ENCODE assay signal across 22 cellular contexts in the genomic region with DNA sequence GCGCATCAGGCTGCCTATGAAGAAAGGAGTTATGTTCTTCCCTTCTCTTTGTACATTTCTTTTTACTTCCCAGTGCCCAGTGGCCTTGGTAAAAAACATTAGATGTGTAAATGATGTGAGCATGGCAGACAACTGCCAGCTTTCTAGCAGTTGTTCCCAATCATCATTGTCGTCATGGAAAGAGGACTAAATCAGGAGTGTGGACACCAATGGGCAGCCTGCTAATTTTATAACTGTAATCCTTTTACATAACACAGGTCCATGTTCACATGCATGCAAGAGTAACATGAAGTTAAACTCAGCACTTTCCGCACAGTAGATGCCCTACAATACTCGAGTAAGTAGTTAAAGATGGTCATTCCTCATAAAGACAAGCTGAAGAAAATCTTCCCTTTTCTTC. TPM values are rescaled to one million over a fixed set of nuclear protein-coding genes. Genes with fewer than 3 reads are reported as not detected.
A peak's percentile ranks its signal among the peaks of the same experiment; 100 is the strongest.
DNase-seq lines count a peak whose midpoint lies in the region; ATAC-seq and TF ChIP-seq lines count a peak whose summit lies in the region.
"Had no signal": no experiment of that assay in that cellular context is flagged by ENCODE, and none has a peak within 500 bp of the region (broad histone marks: within the 10 kb centered on the region; RNA-seq: fewer than 3 reads in every experiment).

No MANE protein-coding gene starts in this region.

- intact Hi-C loops in natural killer cell (cut with micrococcal nuclease): no loop called here
- intact Hi-C loops in dendritic cell treated with granulocyte-macrophage colony-stimulating factor and Interleukin-4, amounts not matched to agents 40 ng/mL and 50 ng/mL, for 4 days (cut with micrococcal nuclease): no loop called here
- intact Hi-C loops in PC-3 (cut with micrococcal nuclease): no loop called here

- H3K27me3 Mint-ChIP-seq in natural killer cell (ENCODE audit: low read depth in 2 of 2): no peaks in the 10 kb centered on the region
- no peaks in the 10 kb centered on the region for H3K27me3 Mint-ChIP-seq in natural killer cell treated with Interleukin-12 subunit alpha and Interleukin-12 subunit beta and Interleukin-15 and Interleukin-18, amount 100 ng/mL, for 72 hours
- no peaks in the 10 kb centered on the region for H3K27me3 Mint-ChIP-seq in dendritic cell treated with granulocyte-macrophage colony-stimulating factor and Interleukin-4, amounts not matched to agents 40 ng/mL and 50 ng/mL, for 4 days
- H3K27me3 Mint-ChIP-seq in naive thymus-derived CD8-positive, alpha-beta T cell: no peaks in the 10 kb centered on the region

- no peaks in the 10 kb centered on the region for H3K79me2 ChIP-seq in PC-3 (ENCODE audit: low read length)

- no peak overlapping the region for H3K9ac ChIP-seq in PC-3 (ENCODE audit: low read length)

- H3K4me1 Mint-ChIP-seq in natural killer cell: peaks cover 19% of the 10 kb centered on the region in 2 donors
- H3K4me1 Mint-ChIP-seq in natural killer cell treated with Interleukin-12 subunit alpha and Interleukin-12 subunit beta and Interleukin-15 and Interleukin-18, amount 100 ng/mL, for 72 hours (ENCODE audit: low read depth in 2 of 2): peaks cover 19 to 23% of the 10 kb centered on the region in 2 donors
- H3K4me1 Mint-ChIP-seq in dendritic cell treated with granulocyte-macrophage colony-stimulating factor and Interleukin-4, amounts not matched to agents 40 ng/mL and 50 ng/mL, for 4 days (ENCODE audit: low read depth): peaks cover 32% of the 10 kb centered on the region
- H3K4me1 Mint-ChIP-seq in naive thymus-derived CD8-positive, alpha-beta T cell: peaks cover 14 to 43% (median 39%) of the 10 kb centered on the region in 4 donors

- no TSS peak for BruUV-seq in PC-3 (replicated peaks; lab: Mats Ljungman, UMichigan)

- no peaks in the 10 kb centered on the region for H3K9me3 ChIP-seq in PC-3 (ENCODE audit: low read length)
- H3K9me3 ChIP-seq: ascending aorta, pancreas had no signal

- H3K4me1 ChIP-seq in PC-3 (ENCODE audit: insufficient read depth, low read length): no peaks in the 10 kb centered on the region
- H3K4me1 ChIP-seq: ascending aorta, pancreas had no signal

- peak overlapping the region; percentile 47 to 88 for H3K27ac Mint-ChIP-seq in natural killer cell
- no peak overlapping the region for H3K27ac Mint-ChIP-seq in natural killer cell treated with Interleukin-12 subunit alpha and Interleukin-12 subunit beta and Interleukin-15 and Interleukin-18, amount 100 ng/mL, for 72 hours
- H3K27ac Mint-ChIP-seq in dendritic cell treated with granulocyte-macrophage colony-stimulating factor and Interleukin-4, amounts not matched to agents 40 ng/mL and 50 ng/mL, for 4 days: peak overlapping the region; percentile 30
- H3K27ac Mint-ChIP-seq in naive thymus-derived CD8-positive, alpha-beta T cell: peak overlapping the region; percentile 70 to 97 (median 91)
- H3K27ac Mint-ChIP-seq: activated T-helper 2 cell treated with anti-CD3 and anti-CD28 coated beads, Interferon-gamma antibody, Interleukin-2, Interleukin-4, amounts not matched to agents 10 μg/mL and 5 μg/mL and 100 μg/mL, durations not matched to agents 14 hours and 24 hours and 36 hours; nephron progenitor cell had no signal

- no peak overlapping the region for H2AFZ ChIP-seq in PC-3 (ENCODE audit: low read length)

- H3K27ac ChIP-seq in PC-3 (ENCODE audit: low read length): no peak overlapping the region
- H3K27ac ChIP-seq: ascending aorta, pancreas, RWPE1, WERI-Rb-1 had no signal

- TF ChIP-seq CTCF in natural killer cell (IDR thresholded peaks at IDR 0.05) (no peak), PC-3 (conservative IDR thresholded peaks at IDR 0.05; ENCODE audit: low read depth, low read length) (no peak)

- no peaks in the 10 kb centered on the region for H3K27me3 ChIP-seq in PC-3 (ENCODE audit: low read length)
- H3K27me3 ChIP-seq: ascending aorta, pancreas had no signal

- H3K4me3 Mint-ChIP-seq in natural killer cell: no peak overlapping the region
- H3K4me3 Mint-ChIP-seq in natural killer cell treated with Interleukin-12 subunit alpha and Interleukin-12 subunit beta and Interleukin-15 and Interleukin-18, amount 100 ng/mL, for 72 hours: no peak overlapping the region
- no peak overlapping the region for H3K4me3 Mint-ChIP-seq in dendritic cell treated with granulocyte-macrophage colony-stimulating factor and Interleukin-4, amounts not matched to agents 40 ng/mL and 50 ng/mL, for 4 days
- peak overlapping the region in 2 of 10 donors; percentile 33 to 43 for H3K4me3 Mint-ChIP-seq in naive thymus-derived CD8-positive, alpha-beta T cell
- H3K4me3 Mint-ChIP-seq: nephron progenitor cell had no signal

- H3K4me2 ChIP-seq in PC-3 (ENCODE audit: low read length): no peak overlapping the region

- H3K9me2 ChIP-seq in PC-3 (replicated peaks; ENCODE audit: low read length): no peaks in the 10 kb centered on the region

- no peaks in the 10 kb centered on the region for H3K9me3 Mint-ChIP-seq in natural killer cell
- H3K9me3 Mint-ChIP-seq in natural killer cell treated with Interleukin-12 subunit alpha and Interleukin-12 subunit beta and Interleukin-15 and Interleukin-18, amount 100 ng/mL, for 72 hours: no peaks in the 10 kb centered on the region
- no peaks in the 10 kb centered on the region for H3K9me3 Mint-ChIP-seq in dendritic cell treated with granulocyte-macrophage colony-stimulating factor and Interleukin-4, amounts not matched to agents 40 ng/mL and 50 ng/mL, for 4 days
- H3K9me3 Mint-ChIP-seq in naive thymus-derived CD8-positive, alpha-beta T cell: no peaks in the 10 kb centered on the region
- H3K9me3 Mint-ChIP-seq: activated T-helper 2 cell treated with anti-CD3 and anti-CD28 coated beads, Interferon-gamma antibody, Interleukin-2, Interleukin-4, amounts not matched to agents 10 μg/mL and 5 μg/mL and 100 μg/mL, durations not matched to agents 14 hours and 24 hours and 36 hours; nephron progenitor cell had no signal

- no peak for ATAC-seq in natural killer cell
- ATAC-seq in natural killer cell treated with Interleukin-12 subunit alpha and Interleukin-12 subunit beta and Interleukin-15 and Interleukin-18, amount 100 ng/mL, for 72 hours: no peak
- no peak for ATAC-seq in naive thymus-derived CD8-positive, alpha-beta T cell
- ATAC-seq in SK-N-SH treated with all-trans-retinoic acid at 6 μM for 48 hours: no peak
- no peak for ATAC-seq in PC-3
- ATAC-seq: sciatic nerve had no signal

- H4K20me1 ChIP-seq in PC-3 (ENCODE audit: low read length): no peaks in the 10 kb centered on the region

- DNase-seq in natural killer cell (no peak), PC-3 (no peak), NCI-H2029 treated with DMSO at 0.1 percent for 48 hours (lab: John Stamatoyannopoulos, UW) (no peak), HuH-7.5 (ENCODE audit: low spot score) (no peak)
- DNase-seq in natural killer cell treated with Interleukin-12 subunit alpha and Interleukin-12 subunit beta and Interleukin-15 and Interleukin-18, amount 100 ng/mL, for 72 hours (ENCODE audit: low spot score): no peak
- no peak for DNase-seq in naive thymus-derived CD8-positive, alpha-beta T cell
- DNase-seq: caudate nucleus, dermis blood vessel endothelial cell, HCEC 1CT, kidney glomerular epithelial cell, NCI-H1048, NCI-H187, nephron progenitor cell, pancreas, substantia nigra, WERI-Rb-1 had no signal

- POLR2A ChIA-PET in naive thymus-derived CD8-positive, alpha-beta T cell (lab: Charles Lee): interaction anchor here (0.8 to 1.4 kb wide), 4 partner anchors 10 to 26 kb away, joined by 3 to 7 read pairs (median 4); no protein-coding TSS in a partner anchor
- POLR2A ChIA-PET in PC-3 (lab: Charles Lee; ENCODE audit: unreplicated experiment): no interaction called here

- H3F3A ChIP-seq in PC-3 (ENCODE audit: low read length, unreplicated experiment): no peaks in the 10 kb centered on the region

- CTCF ChIA-PET in PC-3 (lab: Charles Lee): no interaction called here

- H3K36me3 Mint-ChIP-seq in natural killer cell: no peaks in the 10 kb centered on the region
- no peaks in the 10 kb centered on the region for H3K36me3 Mint-ChIP-seq in natural killer cell treated with Interleukin-12 subunit alpha and Interleukin-12 subunit beta and Interleukin-15 and Interleukin-18, amount 100 ng/mL, for 72 hours
- peaks cover 6% of the 10 kb centered on the region for H3K36me3 Mint-ChIP-seq in dendritic cell treated with granulocyte-macrophage colony-stimulating factor and Interleukin-4, amounts not matched to agents 40 ng/mL and 50 ng/mL, for 4 days (ENCODE audit: low read depth)
- H3K36me3 Mint-ChIP-seq in naive thymus-derived CD8-positive, alpha-beta T cell: no peaks in the 10 kb centered on the region

- no peaks in the 10 kb centered on the region; the same call in 1 of the 2 replicates for H3K36me3 ChIP-seq in PC-3 (ENCODE audit: low read depth, low read length)
- H3K36me3 ChIP-seq: pancreas, WERI-Rb-1 had no signal

- no peak overlapping the region for H3K4me3 ChIP-seq in PC-3 (ENCODE audit: low read length)
- H3K4me3 ChIP-seq: ascending aorta, pancreas had no signal

TF ChIP-seq in SK-N-SH treated with all-trans-retinoic acid at 6 μM for 48 hours, 23 proteins besides CTCF, POLR2A, EP300 and RAD21:
- TF ChIP-seq ESRRG (CRISPR knock-in tag; IDR thresholded peaks at IDR 0.05): no peak
- TF ChIP-seq GLIS3 (CRISPR knock-in tag; IDR thresholded peaks at IDR 0.05): no peak
- TF ChIP-seq ZC3H10 (CRISPR knock-in tag; IDR thresholded peaks at IDR 0.05): no peak
- TF ChIP-seq BACH2 (CRISPR knock-in tag; IDR thresholded peaks at IDR 0.05; ENCODE audit: borderline replicate concordance): no peak
- TF ChIP-seq TCF4 (CRISPR knock-in tag; IDR thresholded peaks at IDR 0.05; ENCODE audit: borderline replicate concordance): no peak
- no peak for TF ChIP-seq ZFP30 (CRISPR knock-in tag; IDR thresholded peaks at IDR 0.05)
TF ChIP-seq in SK-N-SH treated with all-trans-retinoic acid at 6 μM for 48 hours: peak in this region for 0.

RNA-seq across cellular contexts. Expression of a gene that starts 23.3 kb away (rescaled TPM):
- total RNA-seq in natural killer cell: 100 to 1,000 TPM; 204 to 233 (median 214) TPM
- total RNA-seq in natural killer cell treated with Interleukin-12 subunit alpha and Interleukin-12 subunit beta and Interleukin-15 and Interleukin-18, amount 100 ng/mL, for 72 hours: 100 to 1,000 TPM; 107 to 159 TPM
- 100 to 1,000 TPM; 172 to 190 TPM for total RNA-seq in naive thymus-derived CD8-positive, alpha-beta T cell
- 100 to 1,000 TPM; 116 to 125 (median 121) TPM for polyA plus RNA-seq in naive thymus-derived CD8-positive, alpha-beta T cell
- total RNA-seq in PC-3 (2014; rRNA removed): 63.2 and 68.7 TPM in 2 replicates

RNA-seq across cellular contexts. Expression of a gene that starts 27.8 kb away (rescaled TPM):
- 10 to 100 TPM; 29.7 to 38.4 (median 32.2) TPM for total RNA-seq in natural killer cell
- 10 to 100 TPM; 49.6 to 59.4 TPM for total RNA-seq in natural killer cell treated with Interleukin-12 subunit alpha and Interleukin-12 subunit beta and Interleukin-15 and Interleukin-18, amount 100 ng/mL, for 72 hours
- 10 to 100 TPM; 32.3 to 36.6 TPM for total RNA-seq in naive thymus-derived CD8-positive, alpha-beta T cell
- polyA plus RNA-seq in naive thymus-derived CD8-positive, alpha-beta T cell: 10 to 100 TPM; 22.0 to 26.5 (median 24.4) TPM
- total RNA-seq in PC-3 (2014; rRNA removed): 29.9 and 34.3 TPM in 2 replicates

Comparison
In these comparisons a context has a peak if more than half of its experiments do, and no peak if none do; other contexts are left out.
1. H3K27ac Mint-ChIP-seq: peak in natural killer cell (2 of 2), dendritic cell treated with granulocyte-macrophage colony-stimulating factor and Interleukin-4, amounts not matched to agents 40 ng/mL and 50 ng/mL, for 4 days (single experiment) and naive thymus-derived CD8-positive, alpha-beta T cell (10 of 10); none in natural killer cell treated with Interleukin-12 subunit alpha and Interleukin-12 subunit beta and Interleukin-15 and Interleukin-18, amount 100 ng/mL, for 72 hours (0 of 2).